ENCODE assay signal across 9 cellular contexts in the genomic region with DNA sequence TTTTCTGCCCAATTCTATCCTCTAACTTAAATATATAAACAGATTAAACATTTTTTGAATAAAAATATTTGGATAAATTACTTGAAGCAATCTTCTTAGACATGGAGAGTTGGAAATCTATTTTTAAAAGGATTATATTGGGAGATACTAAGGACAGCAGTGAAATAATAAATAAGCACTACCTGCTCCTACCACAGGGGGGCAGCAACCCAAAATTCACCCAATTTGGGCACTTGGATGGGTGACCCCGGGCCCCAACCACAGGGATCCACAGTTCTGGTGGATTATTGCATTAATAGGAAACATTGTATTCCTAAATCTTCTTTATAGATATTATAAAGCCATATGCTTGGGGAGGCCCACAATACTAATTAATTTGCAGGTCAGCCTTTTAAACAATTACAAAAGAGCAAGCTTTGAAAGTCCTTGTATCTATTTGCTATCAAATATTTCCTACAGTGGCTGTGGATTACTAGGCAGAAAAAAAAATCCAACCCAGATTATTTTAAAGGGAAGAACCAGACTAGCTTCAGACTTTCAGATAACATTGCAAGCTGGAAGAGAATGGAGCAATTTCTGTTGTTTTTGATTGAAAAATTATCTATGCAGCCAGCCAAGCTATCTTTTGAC.
DNase-seq lines count a peak whose midpoint lies in the region; ATAC-seq and TF ChIP-seq lines count a peak whose summit lies in the region.
"Had no signal": no experiment of that assay in that cellular context is flagged by ENCODE, and none has a peak within 500 bp of the region (broad histone marks: within the 10 kb centered on the region; RNA-seq: fewer than 3 reads in every experiment).

No MANE protein-coding gene starts in this region.

- H3K36me3 ChIP-seq in gastroesophageal sphincter = no peaks in the 10 kb centered on the region

- peaks cover 4% of the 10 kb centered on the region for H3K27me3 ChIP-seq in gastroesophageal sphincter

- CTCF ChIA-PET in activated naive CD4-positive, alpha-beta T cell treated with anti-CD3 and anti-CD28 coated beads for 36 hours (lab: Charles Lee) = interaction anchor here (0.6 to 1.7 kb wide), 7 partner anchors 16 to 376 kb away, joined by 3 to 7 read pairs (median 3); no protein-coding TSS in a partner anchor

- H3K4me1 ChIP-seq in gastroesophageal sphincter = no peaks in the 10 kb centered on the region

- peak; percentile 42 to 70 (median 62) for TF ChIP-seq CTCF in gastroesophageal sphincter (IDR thresholded peaks at IDR 0.05)

- peak; percentile 62 for ATAC-seq in HG02885 (IDR thresholded peaks at IDR 0.05; ENCODE audit: poor library complexity, unreplicated experiment)
- no peak for ATAC-seq in gastroesophageal sphincter
- no peak for ATAC-seq in GM18505 (IDR thresholded peaks at IDR 0.05; ENCODE audit: unreplicated experiment)

- no peak overlapping the region for H3K4me3 ChIP-seq in gastroesophageal sphincter

- no peaks in the 10 kb centered on the region for H3K9me3 Mint-ChIP-seq in activated naive CD4-positive, alpha-beta T cell treated with anti-CD3 and anti-CD28 coated beads for 36 hours
- H3K9me3 Mint-ChIP-seq: dendritic cell treated with granulocyte-macrophage colony-stimulating factor and Interleukin-4, amounts not matched to agents 40 ng/mL and 50 ng/mL, for 4 days had no signal

- H3K27ac ChIP-seq in gastroesophageal sphincter = no peak overlapping the region

- H3K9me3 ChIP-seq in gastroesophageal sphincter = no peaks in the 10 kb centered on the region

- peaks cover 2% of the 10 kb centered on the region for H3K27me3 Mint-ChIP-seq in activated naive CD4-positive, alpha-beta T cell treated with anti-CD3 and anti-CD28 coated beads for 36 hours (ENCODE audit: low read depth)
- H3K27me3 Mint-ChIP-seq: dendritic cell treated with granulocyte-macrophage colony-stimulating factor and Interleukin-4, amounts not matched to agents 40 ng/mL and 50 ng/mL, for 4 days had no signal

- H3K4me1 Mint-ChIP-seq in activated naive CD4-positive, alpha-beta T cell treated with anti-CD3 and anti-CD28 coated beads for 36 hours (ENCODE audit: low read depth) = no peaks in the 10 kb centered on the region

- TF ChIP-seq POLR2A in gastroesophageal sphincter (IDR thresholded peaks at IDR 0.05) = no peak
- TF ChIP-seq POLR2A in GM18505 (IDR thresholded peaks at IDR 0.05; ENCODE audit: borderline replicate concordance, extremely low read depth, insufficient read depth, insufficient read length) = no peak

- intact Hi-C loops in activated naive CD4-positive, alpha-beta T cell treated with anti-CD3 and anti-CD28 coated beads for 36 hours (cut with micrococcal nuclease) = loop anchor here (1.0 kb wide), 2 partner anchors 121 to 377 kb away; no protein-coding TSS in a partner anchor

- H3K4me3 Mint-ChIP-seq in activated naive CD4-positive, alpha-beta T cell treated with anti-CD3 and anti-CD28 coated beads for 36 hours = no peak overlapping the region
- H3K4me3 Mint-ChIP-seq: dendritic cell treated with granulocyte-macrophage colony-stimulating factor and Interleukin-4, amounts not matched to agents 40 ng/mL and 50 ng/mL, for 4 days had no signal

- 8% methylated on average over 1 of the region's 1 CpG for whole genome bisulfite sequencing in gastroesophageal sphincter (ENCODE audit: low coverage in 1 of 2), 2 donors

- no peak overlapping the region for H3K27ac Mint-ChIP-seq in activated naive CD4-positive, alpha-beta T cell treated with anti-CD3 and anti-CD28 coated beads for 36 hours
- H3K27ac Mint-ChIP-seq: dendritic cell treated with granulocyte-macrophage colony-stimulating factor and Interleukin-4, amounts not matched to agents 40 ng/mL and 50 ng/mL, for 4 days had no signal

- H3K36me3 Mint-ChIP-seq in activated naive CD4-positive, alpha-beta T cell treated with anti-CD3 and anti-CD28 coated beads for 36 hours (ENCODE audit: low read depth) = no peaks in the 10 kb centered on the region

- no peak for TF ChIP-seq EP300 in gastroesophageal sphincter (IDR thresholded peaks at IDR 0.05)

- peak; percentile 54 for DNase-seq in activated naive CD4-positive, alpha-beta T cell treated with anti-CD3 and anti-CD28 coated beads for 36 hours
- no peak for DNase-seq in activated naive CD4-positive, alpha-beta T cell treated with anti-CD3 and anti-CD28 coated beads, Interleukin-2, amount 50 U/mL, for 16 hours
- DNase-seq in T1000 (lab: John Stamatoyannopoulos, UW) (peak; percentile 29), NOMO-1 treated with dmso at 0.1 percent for 144 hours (lab: John Stamatoyannopoulos, UW; ENCODE audit: unreplicated experiment) (no peak)
- DNase-seq in stimulated activated CD4-positive, alpha-beta T cell treated with anti-CD3 and anti-CD28 coated beads, Interleukin-2, amount 100 ng/mL, for 24 hours = peak; percentile 43 to 45

Comparison
In these comparisons a context has a peak if more than half of its experiments do, and no peak if none do; other contexts are left out.
1. DNase-seq: peak in activated naive CD4-positive, alpha-beta T cell treated with anti-CD3 and anti-CD28 coated beads for 36 hours (single experiment), T1000 (single experiment) and stimulated activated CD4-positive, alpha-beta T cell treated with anti-CD3 and anti-CD28 coated beads, Interleukin-2, amount 100 ng/mL, for 24 hours (2 of 2); none in activated naive CD4-positive, alpha-beta T cell treated with anti-CD3 and anti-CD28 coated beads, Interleukin-2, amount 50 U/mL, for 16 hours (single experiment) and NOMO-1 treated with dmso at 0.1 percent for 144 hours (single experiment).